Comparison of ENCODE assay signal across 31 cellular contexts in the genomic region with DNA sequence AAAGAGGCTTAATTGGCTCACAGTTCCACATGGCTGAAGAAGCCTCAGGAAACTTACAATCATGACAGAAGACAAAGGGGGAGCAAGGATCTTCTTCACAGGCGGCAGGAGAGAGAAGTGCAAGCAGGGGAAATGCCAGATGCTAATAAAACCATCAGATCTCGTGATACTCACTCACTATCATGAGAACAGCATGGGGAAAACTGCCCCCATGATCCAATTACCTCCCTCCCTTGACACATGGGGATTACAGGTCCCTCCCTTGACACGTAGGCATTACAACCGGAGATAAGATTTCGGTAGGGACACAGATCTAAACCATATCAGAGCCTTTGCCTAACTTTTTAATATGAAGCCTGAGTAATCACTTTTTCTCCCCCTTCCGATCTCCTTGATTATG.
"Had no signal": no experiment of that assay in that cellular context is flagged by ENCODE, and none has a peak within 500 bp of the region (broad histone marks: within the 10 kb centered on the region; RNA-seq: fewer than 3 reads in every experiment).

No MANE protein-coding gene starts in this region.

- ATAC-seq: activated CD8-positive, alpha-beta memory T cell treated with anti-CD3 and anti-CD28 coated beads, Interleukin-2, amount 10 ng/mL, durations not matched to agents 7 days and 5 days; activated naive CD8-positive, alpha-beta T cell treated with anti-CD3 and anti-CD28 coated beads, Interleukin-2, amount 50 U/mL, for 24 hours; Right ventricle myocardium inferior had no signal

- H3K27me3 ChIP-seq: brain microvascular endothelial cell had no signal

- DNase-seq: activated CD4-positive, alpha-beta memory T cell treated with anti-CD3 and anti-CD28 coated beads, Interleukin-2, amount 10 ng/mL, durations not matched to agents 7 days and 5 days; activated CD4-positive, alpha-beta T cell treated with anti-CD3 and anti-CD28 coated beads for 1 hour; activated CD4-positive, alpha-beta T cell treated with anti-CD3 and anti-CD28 coated beads for 48 hours; activated CD4-positive, CD25-positive, alpha-beta regulatory T cell; activated CD8-positive, alpha-beta memory T cell treated with anti-CD3 and anti-CD28 coated beads for 24 hours; activated CD8-positive, alpha-beta memory T cell treated with anti-CD3 and anti-CD28 coated beads, Interleukin-2, amount 10 ng/mL, durations not matched to agents 7 days and 5 days; activated CD8-positive, alpha-beta memory T cell treated with anti-CD3 and anti-CD28 coated beads, Interleukin-2, amount 50 U/mL, for 48 hours; activated effector memory CD4-positive, alpha-beta T cell treated with Interleukin-2 at 50 U/mL for 16 hours; activated naive CD4-positive, alpha-beta T cell treated with anti-CD3 and anti-CD28 coated beads, Interleukin-2, amount 10 ng/mL, durations not matched to agents 7 days and 5 days; activated naive CD8-positive, alpha-beta T cell treated with anti-CD3 and anti-CD28 coated beads, Interleukin-2, amount 50 U/mL, for 24 hours; activated T-cell treated with anti-CD3 and anti-CD28 coated beads, Interleukin-2, amount 50 U/mL, for 48 hours; aorta; brain microvascular endothelial cell; central memory CD4-positive, alpha-beta T cell; MM.1S; MV-4-11; NCI-H1092; NCI-H1436 treated with DMSO at 0.1 percent for 48 hours; NCI-H1694 treated with DMSO at 0.1 percent for 48 hours; NCI-H2029; NCI-H345; NCI-H526 treated with DMSO at 0.1 percent for 48 hours; NCI-H774; PC-9; SIG-M5; T1000; WERI-Rb-1 had no signal

- H3K4me3 ChIP-seq: PC-9, SK-N-MC had no signal

- H3K27ac ChIP-seq: brain microvascular endothelial cell, KMS-11, PC-9, RWPE1, SK-N-MC, WERI-Rb-1 had no signal

- H2AFZ ChIP-seq: PC-9 had no signal

- H3K9ac ChIP-seq: KMS-11 had no signal

- H3K4me2 ChIP-seq: KMS-11, PC-9 had no signal

- H3K36me3 ChIP-seq: brain microvascular endothelial cell, WERI-Rb-1 had no signal
